13 cellular contexts compared by ENCODE assay signal in genomic region chr7:157080111-157080730, GRCh38.
"Had no signal": no experiment of that assay in that cellular context is flagged by ENCODE, and none has a peak within 500 bp of the region (broad histone marks: within the 10 kb centered on the region; RNA-seq: fewer than 3 reads in every experiment).

No MANE protein-coding gene starts in this region.

- H3K9me3 ChIP-seq: right lobe of liver had no signal

- H3K36me3 ChIP-seq: lower lobe of right lung, right lobe of liver, thoracic aorta had no signal

- H2AFZ ChIP-seq: hepatocyte had no signal

- H3K79me2 ChIP-seq: hepatocyte had no signal

- H3K27ac ChIP-seq: hepatocyte, lower lobe of right lung, right lobe of liver, thoracic aorta had no signal

- H3K4me2 ChIP-seq: hepatocyte had no signal

- ATAC-seq: activated naive CD8-positive, alpha-beta T cell treated with anti-CD3 and anti-CD28 coated beads, Interleukin-2, amount 50 U/mL, for 24 hours; lower lobe of right lung; right lobe of liver; stimulated activated naive CD8-positive, alpha-beta T cell treated with anti-CD3 and anti-CD28 coated beads, Interleukin-15, amount 100 ng/mL, for 72 hours had no signal

- H3K4me3 ChIP-seq: hepatocyte, lower lobe of right lung, right lobe of liver, thoracic aorta had no signal

- H3K27me3 ChIP-seq: right lobe of liver had no signal

- DNase-seq: activated CD4-positive, alpha-beta T cell treated with anti-CD3 and anti-CD28 coated beads, Interleukin-2, amount 10 ng/mL, durations not matched to agents 24 days and 14 days; activated CD4-positive, CD25-positive, alpha-beta regulatory T cell; activated naive CD4-positive, alpha-beta T cell treated with anti-CD3 and anti-CD28 coated beads for 36 hours; activated naive CD8-positive, alpha-beta T cell treated with anti-CD3 and anti-CD28 coated beads, Interleukin-2, amount 50 U/mL, for 24 hours; aorta; effector memory CD4-positive, alpha-beta T cell; lower lobe of right lung; midbrain; right lobe of liver; stimulated activated CD4-positive, alpha-beta T cell treated with anti-CD3 and anti-CD28 coated beads, Interleukin-1b, Interleukin-23, amount 100 ng/mL, for 48 hours; stimulated activated naive CD8-positive, alpha-beta T cell treated with anti-CD3 and anti-CD28 coated beads, Interleukin-15, amount 100 ng/mL, for 72 hours had no signal

- H3K4me1 ChIP-seq: lower lobe of right lung, right lobe of liver had no signal
